22 cellular contexts compared by ENCODE assay signal in the genomic region with DNA sequence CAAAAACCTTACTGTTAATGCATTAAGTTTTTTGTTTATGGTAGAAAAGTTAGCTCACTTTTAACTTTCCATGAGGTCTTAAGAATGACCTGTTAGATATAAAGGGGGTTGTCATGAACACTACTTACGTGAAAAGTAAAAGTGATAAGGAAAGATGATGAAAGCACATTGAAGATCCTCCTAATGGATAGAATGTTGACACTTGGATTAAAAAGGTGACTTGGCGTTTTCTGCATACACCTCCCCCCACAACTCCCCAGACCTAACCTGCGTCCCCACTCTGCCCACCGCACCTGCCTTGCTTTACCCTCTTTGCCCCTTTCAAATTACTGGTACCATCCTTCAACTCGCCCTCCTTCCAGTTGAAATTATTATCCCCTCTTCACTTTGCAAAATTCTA. TPM values are rescaled to one million over a fixed set of nuclear protein-coding genes. Genes with fewer than 3 reads are reported as not detected.
DNase-seq lines count a peak whose midpoint lies in the region; ATAC-seq, FAIRE-seq and TF ChIP-seq lines count a peak whose summit lies in the region.
"Had no signal": no experiment of that assay in that cellular context is flagged by ENCODE, and none has a peak within 500 bp of the region (broad histone marks: within the 10 kb centered on the region; RNA-seq: fewer than 3 reads in every experiment).

No MANE protein-coding gene starts in this region.

- H3K9ac ChIP-seq in H1 (replicated peaks in 1 of 4; ENCODE audit: extremely low read depth in 1 of 4, low read depth in 3 of 4, low read length in 3 of 4), result no peak overlapping the region
- H3K9ac ChIP-seq in trophoblast cell (ENCODE audit: low read length), result no peak overlapping the region
- no peak overlapping the region for H3K9ac ChIP-seq in mammary epithelial cell (ENCODE audit: insufficient read depth, low read length)

- H3K79me1 ChIP-seq in H1 (ENCODE audit: low read depth, low read length), result no peaks in the 10 kb centered on the region; the same call in 1 of the 2 replicates
- H3K79me1 ChIP-seq in trophoblast cell (ENCODE audit: low read length), result no peaks in the 10 kb centered on the region

- no peak overlapping the region for H4K91ac ChIP-seq in H1 (replicated peaks; ENCODE audit: insufficient read length, low read length)
- H4K91ac ChIP-seq in trophoblast cell (ENCODE audit: low read depth, low read length), result no peak overlapping the region

- no peak overlapping the region for H3K4me2 ChIP-seq in A549
- no peak overlapping the region for H3K4me2 ChIP-seq in GM23338
- H3K4me2 ChIP-seq in H1 (ENCODE audit: insufficient read depth in 1 of 2, low read depth in 2 of 2, low read length in 2 of 2), result no peak overlapping the region; a peak in 1 of 4 replicates
- H3K4me2 ChIP-seq in trophoblast cell (ENCODE audit: low read length), result no peak overlapping the region
- H3K4me2 ChIP-seq in mammary epithelial cell (ENCODE audit: insufficient read depth, low read depth, low read length), result no peak overlapping the region

- TF ChIP-seq POLR2A in A549 (IDR thresholded peaks at IDR 0.05; ENCODE audit: low read length) (no peak), H1 (IDR thresholded peaks at IDR 0.05; ENCODE audit: control extremely low read depth in 1 of 2, low read depth in 2 of 2, low read length in 2 of 2) (no peak)

- H3K36me3 ChIP-seq in GM23338 (ENCODE audit: insufficient read depth), result no peaks in the 10 kb centered on the region
- H3K36me3 ChIP-seq in H1 (ENCODE audit: control insufficient read depth in 2 of 4, insufficient read depth in 4 of 4, low read length in 3 of 4), result no peaks in the 10 kb centered on the region
- peaks cover 0 to 2% of the 10 kb centered on the region in 2 experiments for H3K36me3 ChIP-seq in trophoblast cell (ENCODE audit: control insufficient read depth in 1 of 2, insufficient read depth in 2 of 2, low read length in 2 of 2)
- H3K36me3 ChIP-seq in mammary epithelial cell (ENCODE audit: insufficient read depth, low read length), result no peaks in the 10 kb centered on the region
- H3K36me3 ChIP-seq: BE2C, Peyer's patch had no signal

- ATAC-seq in A549 (no peak), GM23338 (no peak)
- ATAC-seq: Right ventricle myocardium inferior had no signal

- H3K27me3 Mint-ChIP-seq in GM23338 (ENCODE audit: insufficient read depth, low read depth, poor library complexity), result peaks cover 4% of the 10 kb centered on the region
- peaks cover 2% of the 10 kb centered on the region for H3K27me3 Mint-ChIP-seq in activated T-helper 2 cell treated with anti-CD3 and anti-CD28 coated beads, Interferon-gamma antibody, Interleukin-2, Interleukin-4, amounts not matched to agents 10 μg/mL and 5 μg/mL and 100 μg/mL, durations not matched to agents 14 hours and 24 hours and 36 hours (ENCODE audit: low read depth)

- H4K5ac ChIP-seq in H1 (ENCODE audit: insufficient read length, low read depth, low read length), result peak overlapping the region; percentile 16

- no peak overlapping the region for H2BK12ac ChIP-seq in H1 (ENCODE audit: low read depth, low read length)
- no peak overlapping the region for H2BK12ac ChIP-seq in trophoblast cell (ENCODE audit: low read length)

- no peak overlapping the region for H2BK20ac ChIP-seq in H1 (ENCODE audit: low read length)

- intact Hi-C loops in mammary epithelial cell (cut with micrococcal nuclease), result no loop called here
- intact Hi-C loops in activated T-helper 2 cell treated with anti-CD3 and anti-CD28 coated beads, Interferon-gamma antibody, Interleukin-2, Interleukin-4, amounts not matched to agents 10 μg/mL and 5 μg/mL and 100 μg/mL, durations not matched to agents 14 hours and 24 hours and 36 hours (cut with micrococcal nuclease), result no loop called here

- no peak for DNase-seq in A549 (ENCODE audit: low read depth in 1 of 2, low spot score in 1 of 2)
- no peak for DNase-seq in GM23338 (ENCODE audit: low spot score)
- DNase-seq in H1 (ENCODE audit: low read depth in 1 of 2, low spot score in 2 of 2), result no peak
- no peak for DNase-seq in trophoblast cell
- no peak for DNase-seq in mammary epithelial cell
- no peak for DNase-seq in activated T-helper 2 cell treated with anti-CD3 and anti-CD28 coated beads, Interferon-gamma antibody, Interleukin-2, Interleukin-4, amounts not matched to agents 10 μg/mL and 5 μg/mL and 100 μg/mL, durations not matched to agents 14 hours and 24 hours and 36 hours (ENCODE audit: low spot score)
- DNase-seq in activated naive CD4-positive, alpha-beta T cell treated with anti-CD3 and anti-CD28 coated beads, Interleukin-2, amount 50 U/mL, for 16 hours, result no peak
- DNase-seq: BE2C, DMS53, GDM1, H7, HFFc6, KG1, NCI-H1105 treated with DMSO at 0.1 percent for 48 hours, NCI-H2081 treated with DMSO at 0.1 percent for 48 hours, NCI-H2171 treated with DMSO at 0.1 percent for 48 hours, NCI-H524 treated with DMSO at 0.1 percent for 48 hours, NCI-H82, Peyer's patch had no signal

- no peak overlapping the region for H3K27ac ChIP-seq in A549
- H3K27ac ChIP-seq in GM23338 (ENCODE audit: low read depth), result no peak overlapping the region
- H3K27ac ChIP-seq in H1 (ENCODE audit: low read depth, low read length), result no peak overlapping the region
- H3K27ac ChIP-seq in trophoblast cell (ENCODE audit: low read depth, low read length), result no peak overlapping the region
- H3K27ac ChIP-seq in mammary epithelial cell (ENCODE audit: insufficient read depth, low read depth, low read length), result no peak overlapping the region
- H3K27ac ChIP-seq: Peyer's patch had no signal

- H3K23me2 ChIP-seq in H1 (ENCODE audit: low read depth, low read length), result no peaks in the 10 kb centered on the region

- no peak overlapping the region for H2AFZ ChIP-seq in GM23338
- H2AFZ ChIP-seq in H1 (ENCODE audit: low read length), result no peak overlapping the region
- H2AFZ ChIP-seq in trophoblast cell (ENCODE audit: insufficient read depth, low read length, poor library complexity), result no peak overlapping the region
- no peak overlapping the region for H2AFZ ChIP-seq in mammary epithelial cell (ENCODE audit: low read depth, low read length)

- H3K4me1 ChIP-seq in A549 (0 out of 3 replicates have a peak, but pooled peaks cover 3% of the 10 kb centered on the region), GM23338 (ENCODE audit: insufficient read depth) (peaks cover 42% of the 10 kb centered on the region), H1 (replicated peaks in 1 of 4; ENCODE audit: control insufficient read depth in 3 of 4, insufficient read depth in 4 of 4, low read length in 3 of 4) (peaks cover 6 to 21% (median 20%) of the 10 kb centered on the region in 4 experiments; a peak in 6 of 7 replicates), trophoblast cell (ENCODE audit: control insufficient read depth in 1 of 2, insufficient read depth in 2 of 2, low read length in 2 of 2) (peaks cover 0 to 9% of the 10 kb centered on the region in 2 experiments), mammary epithelial cell (ENCODE audit: insufficient read depth, low read length) (peaks cover 7% of the 10 kb centered on the region)
- H3K4me1 ChIP-seq: BE2C had no signal

- H3F3A ChIP-seq in GM23338 (replicated peaks; ENCODE audit: low read depth), result no peaks in the 10 kb centered on the region

- H4K12ac ChIP-seq in trophoblast cell (ENCODE audit: low read depth, low read length), result no peak overlapping the region

- H4K20me1 ChIP-seq in GM23338 (replicated peaks; ENCODE audit: insufficient read depth), result 0 out of 2 replicates have a peak, but pooled peaks cover 7% of the 10 kb centered on the region
- H4K20me1 ChIP-seq in H1 (replicated peaks in 1 of 2; ENCODE audit: control insufficient read depth in 1 of 2, insufficient read depth in 2 of 2, low read length in 2 of 2), result peaks cover 0 to 2% of the 10 kb centered on the region in 2 experiments
- no peaks in the 10 kb centered on the region for H4K20me1 ChIP-seq in mammary epithelial cell (ENCODE audit: insufficient read depth, low read length)

- no peak overlapping the region for H2AK5ac ChIP-seq in H1 (ENCODE audit: low read depth, low read length)
- H2AK5ac ChIP-seq in trophoblast cell (ENCODE audit: low read length), result no peak overlapping the region

- H3K14ac ChIP-seq in H1 (ENCODE audit: insufficient read length) (no peak overlapping the region), trophoblast cell (ENCODE audit: low read length) (no peak overlapping the region)

- FAIRE-seq in A549 (lab: Jason Lieb, UNC), result no peak
- FAIRE-seq in H1 (lab: Jason Lieb, UNC), result no peak
- FAIRE-seq: D721Med, GM18507 had no signal

- no peak for TF ChIP-seq CTCF in A549 (IDR thresholded peaks at IDR 0.05)
- no peak for TF ChIP-seq CTCF in GM23338 (conservative IDR thresholded peaks at IDR 0.05; ENCODE audit: low read depth in 2 of 2)
- TF ChIP-seq CTCF in H1 (IDR thresholded peaks at IDR 0.05; ENCODE audit: control extremely low read depth in 1 of 3, insufficient read depth in 1 of 3, low read depth in 1 of 3, low read length in 3 of 3), result no peak
- TF ChIP-seq CTCF in mammary epithelial cell (conservative IDR thresholded peaks at IDR 0.05 in 1 of 2, IDR thresholded peaks at IDR 0.05 in 1 of 2; ENCODE audit: extremely low read depth in 1 of 2, insufficient read depth in 1 of 2, low read depth in 1 of 2, low read length in 2 of 2), result no peak

- H3K4me1 Mint-ChIP-seq in GM23338, result peaks cover 53% of the 10 kb centered on the region
- H3K4me1 Mint-ChIP-seq in activated T-helper 2 cell treated with anti-CD3 and anti-CD28 coated beads, Interferon-gamma antibody, Interleukin-2, Interleukin-4, amounts not matched to agents 10 μg/mL and 5 μg/mL and 100 μg/mL, durations not matched to agents 14 hours and 24 hours and 36 hours (ENCODE audit: low read depth), result peaks cover 6% of the 10 kb centered on the region

- no peaks in the 10 kb centered on the region for H3K9me3 Mint-ChIP-seq in GM23338
- no peaks in the 10 kb centered on the region for H3K9me3 Mint-ChIP-seq in activated T-helper 2 cell treated with anti-CD3 and anti-CD28 coated beads, Interferon-gamma antibody, Interleukin-2, Interleukin-4, amounts not matched to agents 10 μg/mL and 5 μg/mL and 100 μg/mL, durations not matched to agents 14 hours and 24 hours and 36 hours
- H3K9me3 Mint-ChIP-seq: HFFc6 had no signal

- POLR2A ChIA-PET in A549 (lab: Yijun Ruan, JAX) (no interaction called here), H1 (lab: Charles Lee; ENCODE audit: partially characterized antibody) (no interaction called here)

- no peak overlapping the region for H3K56ac ChIP-seq in H1 (replicated peaks; ENCODE audit: insufficient read length, low read depth, low read length)

- H2BK120ac ChIP-seq in H1 (replicated peaks; ENCODE audit: low read depth, low read length) (no peak overlapping the region), trophoblast cell (ENCODE audit: insufficient read depth, low read length, poor library complexity) (no peak overlapping the region)

- H3K36me3 Mint-ChIP-seq in GM23338 (ENCODE audit: low read depth), result no peaks in the 10 kb centered on the region; the same call in 2 of the 3 replicates
- no peaks in the 10 kb centered on the region for H3K36me3 Mint-ChIP-seq in activated T-helper 2 cell treated with anti-CD3 and anti-CD28 coated beads, Interferon-gamma antibody, Interleukin-2, Interleukin-4, amounts not matched to agents 10 μg/mL and 5 μg/mL and 100 μg/mL, durations not matched to agents 14 hours and 24 hours and 36 hours (ENCODE audit: low read depth)

- no TSS peak for BruUV-seq in mammary epithelial cell (replicated peaks; lab: Mats Ljungman, UMichigan)

- no peak overlapping the region for H3K4me3 Mint-ChIP-seq in GM23338
- H3K4me3 Mint-ChIP-seq in activated T-helper 2 cell treated with anti-CD3 and anti-CD28 coated beads, Interferon-gamma antibody, Interleukin-2, Interleukin-4, amounts not matched to agents 10 μg/mL and 5 μg/mL and 100 μg/mL, durations not matched to agents 14 hours and 24 hours and 36 hours (ENCODE audit: low read depth), result no peak overlapping the region
- H3K4me3 Mint-ChIP-seq: HFFc6 had no signal

- no peak overlapping the region for H4K8ac ChIP-seq in H1 (ENCODE audit: extremely low read depth, insufficient read depth, low read length)
- H4K8ac ChIP-seq in trophoblast cell (ENCODE audit: low read depth, low read length), result no peak overlapping the region

- H3K79me2 ChIP-seq in GM23338 (replicated peaks; ENCODE audit: insufficient read depth) (peaks cover 80% of the 10 kb centered on the region), H1 (ENCODE audit: control insufficient read depth in 1 of 2, insufficient read depth in 2 of 2, low read length in 2 of 2) (peaks cover under 1 to 79% of the 10 kb centered on the region in 2 experiments; a peak in 3 of 4 replicates), trophoblast cell (ENCODE audit: control insufficient read depth, insufficient read depth, low read length, poor library complexity) (peaks cover 18% of the 10 kb centered on the region), mammary epithelial cell (ENCODE audit: insufficient read depth, low read length) (peaks cover 92% of the 10 kb centered on the region)

- no peaks in the 10 kb centered on the region for H3K9me3 ChIP-seq in A549
- no peaks in the 10 kb centered on the region for H3K9me3 ChIP-seq in H1 (ENCODE audit: insufficient read depth in 2 of 2, low read depth in 1 of 2, low read length in 1 of 2)
- H3K9me3 ChIP-seq in trophoblast cell (ENCODE audit: insufficient read depth, low read depth, low read length), result no peaks in the 10 kb centered on the region
- H3K9me3 ChIP-seq in mammary epithelial cell (replicated peaks; ENCODE audit: insufficient read depth, low read length), result no peaks in the 10 kb centered on the region
- H3K9me3 ChIP-seq: BE2C, Peyer's patch had no signal

- no peak for TF ChIP-seq RAD21 in A549 (conservative IDR thresholded peaks at IDR 0.05 in 1 of 2, IDR thresholded peaks at IDR 0.05 in 1 of 2)
- TF ChIP-seq RAD21 in H1 (IDR thresholded peaks at IDR 0.05 in 1 of 2, conservative IDR thresholded peaks at IDR 0.05 in 1 of 2; ENCODE audit: low read depth in 2 of 2, low read length in 2 of 2), result no peak

- WGBS in A549 (ENCODE audit: missing lambda C conversion rate), result 77% methylated on average over 5 of the region's 5 CpGs
- 89% methylated on average over 5 of the region's 5 CpGs; no CpG with 5 or more reads in 1 of the 2 experiments for WGBS in H1 (ENCODE audit: extremely low coverage in 1 of 2, insufficient coverage in 1 of 2, insufficient read length in 1 of 2, insufficient replicate concordance in 2 of 2, low coverage in 1 of 2, low lambda C conversion rate in 2 of 2, missing lambda C conversion rate in 1 of 2), 2 experiments
- no CpG with 5 or more reads among the region's 5 CpGs for WGBS in trophoblast cell (ENCODE audit: extremely low coverage, insufficient coverage, insufficient read length)
- 99% methylated on average over 5 of the region's 5 CpGs for WGBS in mammary epithelial cell (ENCODE audit: low coverage, missing lambda C conversion rate)

- H3K27me3 ChIP-seq in GM23338 (ENCODE audit: insufficient read depth) (no peaks in the 10 kb centered on the region), H1 (replicated peaks in 1 of 4; ENCODE audit: control insufficient read depth in 3 of 4, extremely low read depth in 1 of 4, insufficient read depth in 3 of 4, low read length in 3 of 4) (no peaks in the 10 kb centered on the region), trophoblast cell (ENCODE audit: insufficient read depth, low read length) (no peaks in the 10 kb centered on the region), mammary epithelial cell (ENCODE audit: insufficient read depth, low read length) (no peaks in the 10 kb centered on the region)
- H3K27me3 ChIP-seq: BE2C, Peyer's patch had no signal

- no peak overlapping the region for H2BK15ac ChIP-seq in H1 (ENCODE audit: low read length)

- no peak overlapping the region for H3K23ac ChIP-seq in H1 (ENCODE audit: insufficient read length)
- no peak overlapping the region for H3K23ac ChIP-seq in trophoblast cell (ENCODE audit: low read length)

- in situ Hi-C loops in mammary epithelial cell (cut with MboI; ENCODE audit: low sequenced_read_pairs in 2 of 2), result loop anchor here in 1 of 2 donors (25.0 kb wide), 1 partner anchor 619 kb away; no protein-coding TSS in a partner anchor

- H3K9me2 ChIP-seq in GM23338 (ENCODE audit: insufficient read depth), result no peaks in the 10 kb centered on the region; the same call in 1 of the 2 replicates

- H3K18ac ChIP-seq in H1 (ENCODE audit: extremely low read depth, low read length) (no peak overlapping the region), trophoblast cell (ENCODE audit: low read length) (no peak overlapping the region)

- dilution Hi-C loops in mammary epithelial cell (cut with HindIII; ENCODE audit: low sequenced_read_pairs), result no loop called here

- no peak overlapping the region for H3K4ac ChIP-seq in H1 (replicated peaks; ENCODE audit: insufficient read length, low read depth, low read length)
- peak overlapping the region; percentile 95 for H3K4ac ChIP-seq in trophoblast cell (ENCODE audit: low read depth, low read length)

- H2BK5ac ChIP-seq in H1 (ENCODE audit: low read depth, low read length) (no peak overlapping the region), trophoblast cell (ENCODE audit: low read depth, low read length, poor library complexity) (no peak overlapping the region)

- TF ChIP-seq EP300 in A549 (IDR thresholded peaks at IDR 0.05) (no peak), H1 (IDR thresholded peaks at IDR 0.05; ENCODE audit: borderline replicate concordance in 1 of 2, low read depth in 2 of 2, low read length in 2 of 2) (no peak)

- CTCF ChIA-PET in A549 (lab: Yijun Ruan, JAX), result interaction anchor here (0.8 to 2.4 kb wide), 5 partner anchors 11 to 152 kb away, joined by 3 to 14 read pairs (median 6); no protein-coding TSS in a partner anchor
- CTCF ChIA-PET in H1 (lab: Charles Lee; ENCODE audit: partially characterized antibody), result interaction anchor here (1.2 to 1.9 kb wide), 2 partner anchors 18 to 151 kb away, joined by 4 to 5 read pairs; no protein-coding TSS in a partner anchor
- CTCF ChIA-PET in mammary epithelial cell (lab: Charles Lee; ENCODE audit: low non-redundant PET), result no interaction called here

- no peak overlapping the region for H3K4me3 ChIP-seq in A549
- no peak overlapping the region for H3K4me3 ChIP-seq in GM23338
- no peak overlapping the region for H3K4me3 ChIP-seq in H1 (ENCODE audit: extremely low read depth in 1 of 4, insufficient read depth in 2 of 4, low read depth in 3 of 4, low read length in 4 of 4)
- H3K4me3 ChIP-seq in trophoblast cell (ENCODE audit: low read depth, low read length), result no peak overlapping the region
- no peak overlapping the region for H3K4me3 ChIP-seq in mammary epithelial cell (replicated peaks in 1 of 3; ENCODE audit: insufficient read depth in 1 of 3, low read depth in 2 of 3, low read length in 3 of 3)
- H3K4me3 ChIP-seq: Peyer's patch had no signal

- peak overlapping the region; percentile 91 for H3K27ac Mint-ChIP-seq in GM23338
- no peak overlapping the region for H3K27ac Mint-ChIP-seq in activated T-helper 2 cell treated with anti-CD3 and anti-CD28 coated beads, Interferon-gamma antibody, Interleukin-2, Interleukin-4, amounts not matched to agents 10 μg/mL and 5 μg/mL and 100 μg/mL, durations not matched to agents 14 hours and 24 hours and 36 hours
- H3K27ac Mint-ChIP-seq: HFFc6 had no signal

RNA-seq across cellular contexts. Expression of a gene that starts 32.0 kb away (rescaled TPM):
- polyA plus RNA-seq in A549 (2011; rRNA removed) (3.6 and 4.4 TPM in 2 replicates), A549 (2017; fragmentation: RNase III; extraction: RNeasy Plus Mini Kit Qiagen cat#74134 plus additional on column Dnase treatment) (1.7 to 2.1 TPM (median 2.1 TPM) in 3 replicates), GM23338 (2016; fragmentation: Nextera tagmentation; extraction: Ambion mirVana) (34.9 and 37.6 TPM in 2 replicates), H1 (2011; rRNA removed) (51.7 and 54.9 TPM in 2 replicates), mammary epithelial cell (48.8 TPM)
- 1.2 and 1.6 TPM in 2 replicates for polyA plus RNA-seq in A549 (2012; cell fraction: cytosol; rRNA removed)
- polyA plus RNA-seq in A549 (2012; cell fraction: nucleus; rRNA removed), result 3.9 and 5.0 TPM in 2 replicates
- polyA minus RNA-seq in A549 (2011; rRNA and poly(A)+ RNA removed), result 1.9 and 3.3 TPM in 2 replicates
- 176 and 234 TPM in 2 replicates for total RNA-seq in GM23338 (2014; rRNA removed; shearing (Covaris generic))
- 135 and 137 TPM in 2 replicates for total RNA-seq in H1 (2021; fragmentation: NEBNext Ultra II Directional; extraction: Animal tissue kit (Norgen Biotek cat#: 25700))
- 84.5 TPM for polyA plus RNA-seq in H1 (2011; cell fraction: cytosol; rRNA removed)
- polyA plus RNA-seq in H1 (2011; cell fraction: nucleus; rRNA removed), result 133 TPM
- polyA plus RNA-seq in H1 (2012, experiment 1 of 2), result 82.5 to 111 TPM (median 102 TPM) in 4 replicates
- 16.4 TPM for polyA plus RNA-seq in H1 (2012, experiment 2 of 2)
- polyA plus RNA-seq in H1 (2013, experiment 1 of 2), result 72.8 TPM
- 64.4 TPM for polyA plus RNA-seq in H1 (2013, experiment 2 of 2)
- polyA minus RNA-seq in H1 (2011; rRNA and poly(A)+ RNA removed), result 71.4 and 91.3 TPM in 2 replicates
- 118 TPM for polyA minus RNA-seq in H1 (2011; cell fraction: cytosol; rRNA and poly(A)+ RNA removed)
- polyA minus RNA-seq in H1 (2011; cell fraction: nucleus; rRNA and poly(A)+ RNA removed), result 97.5 TPM
- 96.7 and 103 TPM in 2 replicates for polyA plus RNA-seq in trophoblast cell (2013)
- total RNA-seq in mammary epithelial cell, result 100 to 1,000 TPM in 1 of 2 donors, 10 to 100 TPM in 1; 27.7 to 109 TPM
- polyA minus RNA-seq in mammary epithelial cell, result 103 TPM
- 11.9 and 12.4 TPM in 2 replicates for total RNA-seq in activated T-helper 2 cell treated with anti-CD3 and anti-CD28 coated beads, Interferon-gamma antibody, Interleukin-2, Interleukin-4, amounts not matched to agents 10 μg/mL and 5 μg/mL and 100 μg/mL, durations not matched to agents 14 hours and 24 hours and 36 hours
